14 cellular contexts compared by ENCODE assay signal in the genomic region with DNA sequence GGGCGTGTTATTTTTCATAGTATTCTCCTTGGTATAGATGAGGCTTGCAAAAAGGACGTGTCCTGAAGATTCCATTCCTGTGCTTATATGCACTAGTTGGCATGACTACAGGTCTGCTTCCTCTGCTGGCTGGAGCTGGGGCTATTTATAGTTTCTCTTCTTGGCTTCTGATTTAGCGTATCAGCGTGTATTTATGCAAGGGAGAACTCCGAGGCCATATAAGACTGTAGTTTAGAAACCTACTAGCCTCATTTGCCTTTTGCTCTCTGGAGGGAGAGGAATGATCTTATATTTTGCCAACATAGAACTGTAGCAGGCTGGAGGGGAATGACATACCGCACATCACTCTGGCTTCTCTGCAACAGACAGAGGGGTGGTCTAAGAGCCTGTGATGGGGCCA. TPM values are rescaled to one million over a fixed set of nuclear protein-coding genes. Genes with fewer than 3 reads are reported as not detected.
DNase-seq lines count a peak whose midpoint lies in the region; ATAC-seq and TF ChIP-seq lines count a peak whose summit lies in the region.
"Had no signal": no experiment of that assay in that cellular context is flagged by ENCODE, and none has a peak within 500 bp of the region (broad histone marks: within the 10 kb centered on the region; RNA-seq: fewer than 3 reads in every experiment).

No MANE protein-coding gene starts in this region.

- TF ChIP-seq CTCF in HFFc6 (IDR thresholded peaks at IDR 0.05) (no peak), suprapubic skin (IDR thresholded peaks at IDR 0.05) (no peak)

- peak; percentile 34 for DNase-seq in HFFc6
- peak; percentile 78 for DNase-seq in cerebellum (ENCODE audit: low spot score)
- peak; percentile 88 for DNase-seq in iris pigment epithelial cell (ENCODE audit: low read depth)
- DNase-seq in skeletal muscle cell (ENCODE audit: low read depth), result peak; percentile 56
- DNase-seq in Karpas-422, result no peak
- no peak for DNase-seq in suprapubic skin (ENCODE audit: low spot score in 2 of 2)
- DNase-seq in HT-29 (ENCODE audit: low spot score), result no peak
- DNase-seq: activated CD8-positive, alpha-beta memory T cell treated with anti-CD3 and anti-CD28 coated beads for 24 hours; DMS 273 treated with DMSO at 0.1 percent for 48 hours; NCI-H2029 treated with DMSO at 0.1 percent for 48 hours; SIG-M5; thyroid gland had no signal

- H3K79me2 ChIP-seq in Karpas-422 (ENCODE audit: low read length), result no peaks in the 10 kb centered on the region

- H3K4me1 ChIP-seq in Karpas-422 (ENCODE audit: low read length) (no peaks in the 10 kb centered on the region), suprapubic skin (peaks cover 8% of the 10 kb centered on the region)
- H3K4me1 ChIP-seq: thyroid gland had no signal

- 21% methylated on average over 6 of the region's 6 CpGs for WGBS in suprapubic skin

- H3K4me2 ChIP-seq in Karpas-422 (ENCODE audit: low read depth, low read length, poor library complexity, severe bottlenecking), result no peak overlapping the region

- TF ChIP-seq POLR2A in suprapubic skin (IDR thresholded peaks at IDR 0.05), result no peak

- H3K36me3 Mint-ChIP-seq in HFFc6 (ENCODE audit: low read depth), result no peaks in the 10 kb centered on the region

- no peak overlapping the region for H3K27ac Mint-ChIP-seq in HFFc6

- no peak for TF ChIP-seq EP300 in suprapubic skin (IDR thresholded peaks at IDR 0.05)

- peaks cover 9% of the 10 kb centered on the region for H3K27me3 Mint-ChIP-seq in HFFc6 (ENCODE audit: insufficient read depth)

- H3K9me2 ChIP-seq in Karpas-422 (replicated peaks; ENCODE audit: insufficient read depth, low read length), result no peaks in the 10 kb centered on the region

- peak overlapping the region; percentile 29; the same call in 1 of the 2 replicates for H3K4me3 Mint-ChIP-seq in HFFc6

- H3K9ac ChIP-seq in Karpas-422 (ENCODE audit: low read length), result no peak overlapping the region

- no peaks in the 10 kb centered on the region for H3K36me3 ChIP-seq in Karpas-422 (ENCODE audit: insufficient read depth, low read length)
- H3K36me3 ChIP-seq in suprapubic skin, result no peaks in the 10 kb centered on the region
- H3K36me3 ChIP-seq: thyroid gland had no signal

- peaks cover 8% of the 10 kb centered on the region; the same call in 1 of the 2 replicates for H3K4me1 Mint-ChIP-seq in HFFc6 (ENCODE audit: low read depth)

- no peaks in the 10 kb centered on the region for H3K9me3 ChIP-seq in Karpas-422 (ENCODE audit: low read length)
- H3K9me3 ChIP-seq in suprapubic skin, result no peaks in the 10 kb centered on the region
- H3K9me3 ChIP-seq: thyroid gland had no signal

- no peaks in the 10 kb centered on the region for H3K27me3 ChIP-seq in Karpas-422 (ENCODE audit: low read length)
- no peaks in the 10 kb centered on the region for H3K27me3 ChIP-seq in suprapubic skin
- H3K27me3 ChIP-seq: thyroid gland had no signal

- no peak overlapping the region for H3K4me3 ChIP-seq in skeletal muscle cell (ENCODE audit: low read depth, low read length)
- H3K4me3 ChIP-seq in Karpas-422 (ENCODE audit: low read length), result no peak overlapping the region
- H3K4me3 ChIP-seq in suprapubic skin, result no peak overlapping the region
- H3K4me3 ChIP-seq: thyroid gland had no signal

- H3K9me3 Mint-ChIP-seq in HFFc6, result peaks cover 6% of the 10 kb centered on the region; the same call in 1 of the 2 replicates

- H3K27ac ChIP-seq in Karpas-422 (ENCODE audit: low read length), result no peak overlapping the region
- H3K27ac ChIP-seq in suprapubic skin, result no peak overlapping the region
- H3K27ac ChIP-seq: HL-60, thyroid gland had no signal

- ATAC-seq in GM21360 (IDR thresholded peaks at IDR 0.05; ENCODE audit: unreplicated experiment), result no peak

- H2AFZ ChIP-seq in Karpas-422 (ENCODE audit: low read length), result no peak overlapping the region

- no peaks in the 10 kb centered on the region for H4K20me1 ChIP-seq in Karpas-422 (ENCODE audit: insufficient read depth, low read depth, low read length)

RNA-seq across cellular contexts. Expression of gene CACNB2, which starts 39.7 kb away (rescaled TPM):
- not detected for total RNA-seq in HFFc6 (2021; fragmentation: NEBNext Ultra II Directional; extraction: Animal tissue kit (Norgen Biotek cat#: 25700))
- total RNA-seq in cerebellum (16.2 TPM), suprapubic skin (10 to 100 TPM; 11.6 to 13.8 (median 12.1) TPM)
- total RNA-seq in Karpas-422 (2014; rRNA removed; shearing (Covaris generic); ENCODE audit: low replicate concordance), result not detected in 2 replicates
- not detected in 2 replicates for total RNA-seq in HT-29 (2014; rRNA removed; shearing (Covaris generic))

Comparison
In these comparisons a context has a peak if more than half of its experiments do, and no peak if none do; other contexts are left out.
1. DNase-seq: peak in HFFc6 (single experiment), cerebellum (single experiment), iris pigment epithelial cell (single experiment) and skeletal muscle cell (single experiment); none in Karpas-422 (single experiment), suprapubic skin (0 of 2) and HT-29 (single experiment).
2. RNA of gene CACNB2, which starts 39.7 kb away (total RNA-seq): 16.2 TPM in cerebellum (single experiment) and 11.6 to 13.8 TPM in suprapubic skin; not detected in HFFc6, not detected in Karpas-422 and not detected in HT-29; every median in the first group is over 10 times any median in the second.